In the genomic region with DNA sequence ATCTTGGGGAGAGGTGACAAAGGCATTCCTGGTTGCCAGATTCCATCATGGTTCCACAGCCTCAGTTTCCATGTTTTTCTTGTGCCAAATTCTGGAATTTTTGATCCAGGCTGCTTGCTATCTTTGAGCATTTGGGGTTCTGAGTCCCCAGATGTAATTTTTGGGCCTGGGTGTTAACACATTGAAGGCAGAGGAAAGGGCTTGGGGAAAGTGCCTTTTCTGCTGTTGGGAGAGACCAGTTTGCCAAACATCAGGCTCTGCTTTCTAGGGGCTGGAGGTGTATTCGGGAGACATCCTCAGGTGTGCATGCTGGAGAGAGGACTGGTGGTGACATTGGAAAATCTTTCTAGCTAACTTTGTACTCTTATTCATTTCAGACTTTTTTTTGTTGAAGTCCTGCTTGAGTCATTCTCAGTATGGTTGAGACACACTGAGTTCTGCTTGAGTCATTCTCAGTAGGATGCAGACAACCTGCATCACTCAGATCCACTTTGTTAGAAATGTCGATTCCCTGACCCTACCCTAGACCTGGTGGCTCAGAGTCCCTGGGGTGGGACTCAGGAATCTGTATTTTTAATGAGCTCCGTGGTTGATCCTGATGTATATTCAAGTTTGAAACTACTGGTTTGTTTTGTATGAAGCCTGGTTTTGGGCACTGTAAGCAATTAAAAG, we compare ENCODE assay signal across 22 cellular contexts.
A peak's percentile ranks its signal among the peaks of the same experiment; 100 is the strongest.
DNase-seq lines count a peak whose midpoint lies in the region; ATAC-seq and TF ChIP-seq lines count a peak whose summit lies in the region.
"Had no signal": no experiment of that assay in that cellular context is flagged by ENCODE, and none has a peak within 500 bp of the region (broad histone marks: within the 10 kb centered on the region; RNA-seq: fewer than 3 reads in every experiment).

No MANE protein-coding gene starts in this region.

- ATAC-seq in HG03108 (IDR thresholded peaks at IDR 0.05; ENCODE audit: unreplicated experiment) (no peak), heart left ventricle (no peak), GM21367 (IDR thresholded peaks at IDR 0.05; ENCODE audit: unreplicated experiment) (no peak)
- ATAC-seq: left colon; natural killer cell; stimulated activated memory B cell treated with anti-CD40 and anti-IgM and Interleukin-4, amounts not matched to agents 10 μg/mL and 1 μg/mL and 100 μg/mL, for 72 hours had no signal

- intact Hi-C loops in heart left ventricle (cut with DNase I): no loop called here

- H3K27me3 ChIP-seq in MG63 (no peaks in the 10 kb centered on the region), heart left ventricle (no peaks in the 10 kb centered on the region)
- H3K27me3 ChIP-seq: BLaER1 treated with 17β-estradiol and CSF1 and Interleukin-3, amounts not matched to agents 10 nM and 100 nM; dorsolateral prefrontal cortex; right atrium auricular region; vagina had no signal

- H3K36me3 ChIP-seq in MG63: no peaks in the 10 kb centered on the region
- H3K36me3 ChIP-seq in heart left ventricle: no peaks in the 10 kb centered on the region
- H3K36me3 ChIP-seq: BLaER1 treated with 17β-estradiol and CSF1 and Interleukin-3, amounts not matched to agents 10 nM and 100 nM; right atrium auricular region; vagina had no signal

- WGBS in heart left ventricle, 4 donors: 86 to 90% (median 89%) methylated on average over 3 of the region's 3 CpGs

- H3K4me1 ChIP-seq in heart left ventricle: peaks cover 0 to 6% (median 0%) of the 10 kb centered on the region in 12 donors
- H3K4me1 ChIP-seq: right atrium auricular region, vagina had no signal

- DNase-seq in Caki2 (ENCODE audit: low read depth) (peak; percentile 55), MG63 (peak; percentile 17), astrocyte of the hippocampus (ENCODE audit: low read depth, low spot score) (peak; percentile 44), kidney tubule cell (ENCODE audit: low spot score) (peak; percentile 91), heart left ventricle (no peak), HuH-7.5 (ENCODE audit: low spot score) (no peak)
- DNase-seq: activated CD4-positive, CD25-positive, alpha-beta regulatory T cell treated with anti-CD3 and anti-CD28 coated beads, Interleukin-2, amount 50 U/mL, for 72 hours; activated T-cell treated with anti-CD3 and anti-CD28 coated beads, Interleukin-2, amount 50 U/mL, for 4 hours; amniotic stem cell; dorsolateral prefrontal cortex; glutamatergic neuron; left colon; natural killer cell; NCI-H2029; stimulated activated CD4-positive, alpha-beta T cell treated with anti-CD3 and anti-CD28 coated beads, Interleukin-4, amount 100 ng/mL, for 24 hours had no signal

- H3K4me3 ChIP-seq in MG63: no peak overlapping the region
- no peak overlapping the region for H3K4me3 ChIP-seq in heart left ventricle
- H3K4me3 ChIP-seq: BLaER1 treated with 17β-estradiol and CSF1 and Interleukin-3, amounts not matched to agents 10 nM and 100 nM; dorsolateral prefrontal cortex; right atrium auricular region; vagina had no signal

- TF ChIP-seq CTCF in heart left ventricle (IDR thresholded peaks at IDR 0.05): no peak

- TF ChIP-seq POLR2A in heart left ventricle (IDR thresholded peaks at IDR 0.05): no peak

- no peaks in the 10 kb centered on the region for H3K9me3 ChIP-seq in MG63
- H3K9me3 ChIP-seq in heart left ventricle: no peaks in the 10 kb centered on the region
- H3K9me3 ChIP-seq: BLaER1 treated with 17β-estradiol and CSF1 and Interleukin-3, amounts not matched to agents 10 nM and 100 nM; right atrium auricular region; vagina had no signal

- H3K27ac ChIP-seq in heart left ventricle: no peak overlapping the region
- H3K27ac ChIP-seq: BLaER1 treated with 17β-estradiol and CSF1 and Interleukin-3, amounts not matched to agents 10 nM and 100 nM; dorsolateral prefrontal cortex; KMS-11; right atrium auricular region; vagina had no signal

- in situ Hi-C loops in Caki2 (cut with HindIII; ENCODE audit: low pct_unique_long_range_greater_than_20kb, low sequenced_read_pairs): no loop called here

Comparison
In these comparisons a context has a peak if more than half of its experiments do, and no peak if none do; other contexts are left out.
1. DNase-seq: peak in Caki2 (single experiment), MG63 (single experiment), astrocyte of the hippocampus (single experiment) and kidney tubule cell (single experiment); none in heart left ventricle (0 of 5) and HuH-7.5 (single experiment).